ENCODE assay signal across 8 cellular contexts in genomic region chr14:72948481-72949138, GRCh38. TPM values are rescaled to one million over a fixed set of nuclear protein-coding genes. Genes with fewer than 3 reads are reported as not detected.
DNase-seq lines count a peak whose midpoint lies in the region; ATAC-seq lines count a peak whose summit lies in the region.

No MANE protein-coding gene starts in this region.

- POLR2A ChIA-PET in activated CD4-positive, alpha-beta T cell treated with anti-CD3 and anti-CD28 coated beads, Interleukin-2, amount 10 ng/mL, durations not matched to agents 7 days and 5 days (lab: Charles Lee): no interaction called here

- no peak for ATAC-seq in HG02852 (IDR thresholded peaks at IDR 0.05; ENCODE audit: unreplicated experiment)

- DNase-seq in NCI-H2107 treated with DMSO at 0.1 percent for 48 hours (lab: John Stamatoyannopoulos, UW; ENCODE audit: unreplicated experiment): peak; percentile 5
- no peak for DNase-seq in NCI-H2107 (lab: John Stamatoyannopoulos, UW)
- DNase-seq in NCI-H2171 (lab: John Stamatoyannopoulos, UW): peak; percentile 30
- DNase-seq in activated CD4-positive, alpha-beta T cell treated with anti-CD3 and anti-CD28 coated beads, Interleukin-2, amount 10 ng/mL, durations not matched to agents 7 days and 5 days: peak; percentile 76
- peak; percentile 51 for DNase-seq in dedifferentiated amniotic fluid mesenchymal stem cell (ENCODE audit: extremely low spot score)
- peak; percentile 72 to 75 for DNase-seq in lung microvascular endothelial cell (ENCODE audit: low read depth in 2 of 2)
- peak; percentile 38 for DNase-seq in stimulated activated CD8-positive, alpha-beta memory T cell treated with anti-CD3 and anti-CD28 coated beads, Interleukin-15, amount 100 ng/mL, for 24 hours (ENCODE audit: low read depth)

- peaks cover 19% of the 10 kb centered on the region for H3K36me3 Mint-ChIP-seq in activated CD4-positive, alpha-beta T cell treated with anti-CD3 and anti-CD28 coated beads, Interleukin-2, amount 10 ng/mL, durations not matched to agents 7 days and 5 days (ENCODE audit: low read depth)

- no peaks in the 10 kb centered on the region for H3K27me3 Mint-ChIP-seq in activated CD4-positive, alpha-beta T cell treated with anti-CD3 and anti-CD28 coated beads, Interleukin-2, amount 10 ng/mL, durations not matched to agents 7 days and 5 days

- CTCF ChIA-PET in activated CD4-positive, alpha-beta T cell treated with anti-CD3 and anti-CD28 coated beads, Interleukin-2, amount 10 ng/mL, durations not matched to agents 7 days and 5 days (lab: Charles Lee): interaction anchor here (0.6 to 2.5 kb wide), 12 partner anchors 9 to 449 kb away, joined by 3 to 20 read pairs (median 4); no protein-coding TSS in a partner anchor

- H3K9me3 Mint-ChIP-seq in activated CD4-positive, alpha-beta T cell treated with anti-CD3 and anti-CD28 coated beads, Interleukin-2, amount 10 ng/mL, durations not matched to agents 7 days and 5 days: no peaks in the 10 kb centered on the region

- H3K4me1 Mint-ChIP-seq in activated CD4-positive, alpha-beta T cell treated with anti-CD3 and anti-CD28 coated beads, Interleukin-2, amount 10 ng/mL, durations not matched to agents 7 days and 5 days: peaks cover 2% of the 10 kb centered on the region

- H3K27ac Mint-ChIP-seq in activated CD4-positive, alpha-beta T cell treated with anti-CD3 and anti-CD28 coated beads, Interleukin-2, amount 10 ng/mL, durations not matched to agents 7 days and 5 days: no peak overlapping the region

- H3K4me3 Mint-ChIP-seq in activated CD4-positive, alpha-beta T cell treated with anti-CD3 and anti-CD28 coated beads, Interleukin-2, amount 10 ng/mL, durations not matched to agents 7 days and 5 days: no peak overlapping the region

RNA-seq across cellular contexts. Expression of gene DCAF4, which starts 22.3 kb away (rescaled TPM):
- 10 to 100 TPM; 15.9 to 21.3 TPM for total RNA-seq in activated CD4-positive, alpha-beta T cell treated with anti-CD3 and anti-CD28 coated beads, Interleukin-2, amount 10 ng/mL, durations not matched to agents 7 days and 5 days
- total RNA-seq in lung microvascular endothelial cell: 3.7 and 6.7 TPM in 2 replicates

RNA-seq across cellular contexts. Expression of gene DPF3, which starts 54.7 kb away (rescaled TPM):
- 1 to 10 TPM; 6.6 to 7.4 TPM for total RNA-seq in activated CD4-positive, alpha-beta T cell treated with anti-CD3 and anti-CD28 coated beads, Interleukin-2, amount 10 ng/mL, durations not matched to agents 7 days and 5 days
- 0.99 and 1.3 TPM in 2 replicates for total RNA-seq in lung microvascular endothelial cell
